In genomic region chr10:68333452-68333851, GRCh38 we compare ENCODE assay signal across 8 cellular contexts. TPM values are rescaled to one million over a fixed set of nuclear protein-coding genes. Genes with fewer than 3 reads are reported as not detected.
DNase-seq lines count a peak whose midpoint lies in the region; ATAC-seq, FAIRE-seq and TF ChIP-seq lines count a peak whose summit lies in the region.

No MANE protein-coding gene starts in this region.

- no peaks in the 10 kb centered on the region for H3K27me3 Mint-ChIP-seq in stimulated activated naive CD8-positive, alpha-beta T cell treated with anti-CD3 and anti-CD28 coated beads, Interleukin-15, Interleukin-2, amounts not matched to agents 100 ng/mL and 50 ng/mL, for 24 hours

- in situ Hi-C loops in ACHN (cut with HindIII; ENCODE audit: low pct_ligation_motif_present, low pct_unique_long_range_greater_than_20kb, low sequenced_read_pairs) = no loop called here

- H3K4me3 ChIP-seq in bronchial epithelial cell (ENCODE audit: low read depth, low read length) (peak overlapping the region; percentile 87), mucosa of descending colon (peak overlapping the region; percentile 89)

- no peak for ATAC-seq in stimulated activated naive CD8-positive, alpha-beta T cell treated with anti-CD3 and anti-CD28 coated beads, Interleukin-15, Interleukin-2, amounts not matched to agents 100 U/mL and 50 U/mL, for 24 hours
- ATAC-seq in mucosa of descending colon (no peak), HG02870 (IDR thresholded peaks at IDR 0.05; ENCODE audit: unreplicated experiment) (no peak), esophagus mucosa (no peak)

- H3K36me3 ChIP-seq in bronchial epithelial cell (ENCODE audit: control insufficient read depth, insufficient read depth, low read length) (peaks cover 3% of the 10 kb centered on the region), mucosa of descending colon (ENCODE audit: low read depth) (no peaks in the 10 kb centered on the region)

- H3K27me3 ChIP-seq in bronchial epithelial cell (ENCODE audit: control insufficient read depth, insufficient read depth, low read length) = no peaks in the 10 kb centered on the region

- no peak for DNase-seq in stimulated activated naive CD8-positive, alpha-beta T cell treated with anti-CD3 and anti-CD28 coated beads, Interleukin-15, Interleukin-2, amounts not matched to agents 100 U/mL and 50 U/mL, for 24 hours
- DNase-seq in bronchial epithelial cell (ENCODE audit: low read depth) = no peak
- DNase-seq in mucosa of descending colon = no peak
- DNase-seq in H4 (ENCODE audit: low spot score) = no peak
- DNase-seq in ACHN = no peak

- H3K4me1 ChIP-seq in mucosa of descending colon (ENCODE audit: low read depth) = peaks cover 53% of the 10 kb centered on the region

- H3K4me1 Mint-ChIP-seq in stimulated activated naive CD8-positive, alpha-beta T cell treated with anti-CD3 and anti-CD28 coated beads, Interleukin-15, Interleukin-2, amounts not matched to agents 100 ng/mL and 50 ng/mL, for 24 hours (ENCODE audit: low read depth) = peaks cover 62% of the 10 kb centered on the region

- H3K9me3 ChIP-seq in mucosa of descending colon = no peaks in the 10 kb centered on the region

- no peaks in the 10 kb centered on the region for H3K9me3 Mint-ChIP-seq in stimulated activated naive CD8-positive, alpha-beta T cell treated with anti-CD3 and anti-CD28 coated beads, Interleukin-15, Interleukin-2, amounts not matched to agents 100 ng/mL and 50 ng/mL, for 24 hours

- TF ChIP-seq CTCF in bronchial epithelial cell (IDR thresholded peaks at IDR 0.05; ENCODE audit: insufficient read depth, low read length, severe bottlenecking) = no peak
- TF ChIP-seq CTCF in mucosa of descending colon (IDR thresholded peaks at IDR 0.05) = no peak

- peak overlapping the region; percentile 98 for H3K4me3 Mint-ChIP-seq in stimulated activated naive CD8-positive, alpha-beta T cell treated with anti-CD3 and anti-CD28 coated beads, Interleukin-15, Interleukin-2, amounts not matched to agents 100 ng/mL and 50 ng/mL, for 24 hours

- H3K36me3 Mint-ChIP-seq in stimulated activated naive CD8-positive, alpha-beta T cell treated with anti-CD3 and anti-CD28 coated beads, Interleukin-15, Interleukin-2, amounts not matched to agents 100 ng/mL and 50 ng/mL, for 24 hours (ENCODE audit: low read depth) = peaks cover 57% of the 10 kb centered on the region

- FAIRE-seq in bronchial epithelial cell (lab: Jason Lieb, UNC) = no peak

- intact Hi-C loops in mucosa of descending colon (cut with DNase I, micrococcal nuclease) = no loop called here

- peak overlapping the region; percentile 100 for H3K27ac Mint-ChIP-seq in stimulated activated naive CD8-positive, alpha-beta T cell treated with anti-CD3 and anti-CD28 coated beads, Interleukin-15, Interleukin-2, amounts not matched to agents 100 ng/mL and 50 ng/mL, for 24 hours

RNA-seq across cellular contexts. Expression of gene PBLD, which starts 0.7 kb away (rescaled TPM):
- total RNA-seq in bronchial epithelial cell (0.53 and 2.4 TPM in 2 replicates), mucosa of descending colon (100 to 1,000 TPM in 1 of 3 donors, 10 to 100 TPM in 2; 40.3 to 115 (median 67.2) TPM), esophagus mucosa (2.4 TPM)
- total RNA-seq in H4 (2014; rRNA removed; shearing (Covaris generic)) = 2.3 and 3.1 TPM in 2 replicates

RNA-seq across cellular contexts. Expression of gene HNRNPH3, which starts 1.6 kb away (rescaled TPM):
- total RNA-seq in bronchial epithelial cell (18.4 and 38.4 TPM in 2 replicates), mucosa of descending colon (100 to 1,000 TPM in 2 of 3 donors, 10 to 100 TPM in 1; 87.4 to 135 (median 102) TPM), esophagus mucosa (35.8 TPM)
- 15.1 and 21.1 TPM in 2 replicates for total RNA-seq in H4 (2014; rRNA removed; shearing (Covaris generic))
